In genomic region chr7:65444211-65444842, GRCh38 we compare ENCODE assay signal across 26 cellular contexts.
DNase-seq lines count a peak whose midpoint lies in the region; ATAC-seq, FAIRE-seq and TF ChIP-seq lines count a peak whose summit lies in the region.
"Had no signal": no experiment of that assay in that cellular context is flagged by ENCODE, and none has a peak within 500 bp of the region (broad histone marks: within the 10 kb centered on the region; RNA-seq: fewer than 3 reads in every experiment).

No MANE protein-coding gene starts in this region.

- no peak overlapping the region for H3K27ac Mint-ChIP-seq in stimulated activated memory B cell treated with anti-CD40 and anti-IgM and Interleukin-4, amounts not matched to agents 10 μg/mL and 1 μg/mL and 100 μg/mL, for 72 hours
- H3K27ac Mint-ChIP-seq: B cell; CD4-positive, alpha-beta T cell; CD8-positive, alpha-beta T cell had no signal

- H3K4me1 Mint-ChIP-seq in stimulated activated memory B cell treated with anti-CD40 and anti-IgM and Interleukin-4, amounts not matched to agents 10 μg/mL and 1 μg/mL and 100 μg/mL, for 72 hours, result peaks cover 10% of the 10 kb centered on the region

- no peak overlapping the region for H3K4me3 Mint-ChIP-seq in stimulated activated memory B cell treated with anti-CD40 and anti-IgM and Interleukin-4, amounts not matched to agents 10 μg/mL and 1 μg/mL and 100 μg/mL, for 72 hours
- H3K4me3 Mint-ChIP-seq: B cell; CD4-positive, alpha-beta T cell; CD8-positive, alpha-beta T cell had no signal

- no peaks in the 10 kb centered on the region for H3K27me3 Mint-ChIP-seq in stimulated activated memory B cell treated with anti-CD40 and anti-IgM and Interleukin-4, amounts not matched to agents 10 μg/mL and 1 μg/mL and 100 μg/mL, for 72 hours
- H3K27me3 Mint-ChIP-seq: B cell had no signal

- no peak overlapping the region for H3K4me3 ChIP-seq in brain microvascular endothelial cell (ENCODE audit: low read depth, low read length)
- H3K4me3 ChIP-seq in keratinocyte (ENCODE audit: control insufficient read depth in 2 of 3, extremely low read depth in 1 of 3, insufficient read depth in 2 of 3, low read depth in 1 of 3, low read length in 3 of 3), result no peak overlapping the region
- no peak overlapping the region for H3K4me3 ChIP-seq in left ventricle myocardium inferior
- H3K4me3 ChIP-seq: A549; BLaER1 treated with 17β-estradiol and CSF1 and Interleukin-3, amounts not matched to agents 10 nM and 100 nM; GM12878 had no signal

- in situ Hi-C loops in brain microvascular endothelial cell (cut with HindIII; ENCODE audit: low pct_ligation_motif_present, low sequenced_read_pairs), result no loop called here

- dilution Hi-C loops in keratinocyte (cut with MboI; ENCODE audit: extremely low pct_ligation_motif_present, low sequenced_read_pairs), result no loop called here

- peak; percentile 58 for DNase-seq in DMS53 (lab: John Stamatoyannopoulos, UW)
- DNase-seq in DMS53 treated with DMSO at 0.1 percent for 48 hours (lab: John Stamatoyannopoulos, UW; ENCODE audit: unreplicated experiment), result no peak
- DNase-seq in COLO829 (ENCODE audit: low spot score), result peak; percentile 33
- DNase-seq in brain microvascular endothelial cell, result no peak
- no peak for DNase-seq in keratinocyte (ENCODE audit: low read depth, low spot score)
- DNase-seq in left ventricle myocardium inferior, result no peak
- DNase-seq: AML-193; CD4-positive, alpha-beta T cell; CD8-positive, alpha-beta T cell; COR-L47; DMS 273 treated with DMSO at 0.1 percent for 48 hours; DMS79; DND-41; EL; GDM1 had no signal

- peak; percentile 65 for FAIRE-seq in keratinocyte (lab: Jason Lieb, UNC)
- FAIRE-seq: GM12878, GM12892, GM18507, GM19239 had no signal

- H3K27me3 ChIP-seq in brain microvascular endothelial cell (replicated peaks) (no peaks in the 10 kb centered on the region), keratinocyte (ENCODE audit: control insufficient read depth, extremely low read depth, insufficient read depth, low read length) (no peaks in the 10 kb centered on the region), left ventricle myocardium inferior (ENCODE audit: low read depth) (peaks cover 6% of the 10 kb centered on the region)
- H3K27me3 ChIP-seq: BLaER1 treated with 17β-estradiol and CSF1 and Interleukin-3, amounts not matched to agents 10 nM and 100 nM had no signal

- no peak for TF ChIP-seq CTCF in brain microvascular endothelial cell (IDR thresholded peaks at IDR 0.05; ENCODE audit: low read depth, low read length, missing control alignments)
- no peak for TF ChIP-seq CTCF in keratinocyte (optimal IDR thresholded peaks at IDR 0.05 in 1 of 3, IDR thresholded peaks at IDR 0.05 in 1 of 3, conservative IDR thresholded peaks at IDR 0.05 in 1 of 3; ENCODE audit: extremely low read depth in 1 of 3, insufficient read depth in 2 of 3, low read length in 3 of 3)
- TF ChIP-seq CTCF in left ventricle myocardium inferior (IDR thresholded peaks at IDR 0.05; ENCODE audit: borderline replicate concordance), result no peak

- H4K20me1 ChIP-seq in keratinocyte (ENCODE audit: control insufficient read depth, extremely low read depth, insufficient read depth, low read length), result no peaks in the 10 kb centered on the region
- H4K20me1 ChIP-seq: BLaER1 treated with 17β-estradiol and CSF1 and Interleukin-3, amounts not matched to agents 10 nM and 100 nM had no signal

- ATAC-seq in stimulated activated memory B cell treated with anti-CD40 and anti-IgM and Interleukin-4, amounts not matched to agents 10 μg/mL and 1 μg/mL and 100 μg/mL, for 72 hours, result no peak
- ATAC-seq in GM18870 (IDR thresholded peaks at IDR 0.05; ENCODE audit: unreplicated experiment), result no peak
- ATAC-seq: A549; CD8-positive, alpha-beta T cell; GM12878 had no signal

- no peak overlapping the region for H2AFZ ChIP-seq in keratinocyte (ENCODE audit: control insufficient read depth, low read length)

- H3K36me3 Mint-ChIP-seq in stimulated activated memory B cell treated with anti-CD40 and anti-IgM and Interleukin-4, amounts not matched to agents 10 μg/mL and 1 μg/mL and 100 μg/mL, for 72 hours, result peaks cover 7% of the 10 kb centered on the region
- H3K36me3 Mint-ChIP-seq: CD8-positive, alpha-beta T cell had no signal

- no peaks in the 10 kb centered on the region for H3K36me3 ChIP-seq in brain microvascular endothelial cell (replicated peaks)
- no peaks in the 10 kb centered on the region for H3K36me3 ChIP-seq in keratinocyte (ENCODE audit: control insufficient read depth in 2 of 2, extremely low read depth in 1 of 2, insufficient read depth in 2 of 2, low read length in 2 of 2)
- H3K36me3 ChIP-seq in left ventricle myocardium inferior, result no peaks in the 10 kb centered on the region
- H3K36me3 ChIP-seq: BLaER1 treated with 17β-estradiol and CSF1 and Interleukin-3, amounts not matched to agents 10 nM and 100 nM had no signal

- intact Hi-C loops in left ventricle myocardium inferior (cut with micrococcal nuclease), result no loop called here

- H3K9ac ChIP-seq in keratinocyte (ENCODE audit: control insufficient read depth, extremely low read depth, insufficient read depth, low read length), result no peak overlapping the region
- H3K9ac ChIP-seq: BLaER1 treated with 17β-estradiol and CSF1 and Interleukin-3, amounts not matched to agents 10 nM and 100 nM had no signal

- no peaks in the 10 kb centered on the region for H3K9me1 ChIP-seq in keratinocyte (ENCODE audit: control insufficient read depth, extremely low read depth, insufficient read depth, low read length)

- H3K4me2 ChIP-seq in keratinocyte (ENCODE audit: control insufficient read depth, extremely low read depth, insufficient read depth, low read depth, low read length), result no peak overlapping the region
- H3K4me2 ChIP-seq: A549; BLaER1 treated with 17β-estradiol and CSF1 and Interleukin-3, amounts not matched to agents 10 nM and 100 nM had no signal

- peaks cover 6% of the 10 kb centered on the region for H3K9me3 Mint-ChIP-seq in stimulated activated memory B cell treated with anti-CD40 and anti-IgM and Interleukin-4, amounts not matched to agents 10 μg/mL and 1 μg/mL and 100 μg/mL, for 72 hours
- H3K9me3 Mint-ChIP-seq: CD8-positive, alpha-beta T cell had no signal

- H3K79me2 ChIP-seq in keratinocyte (ENCODE audit: control insufficient read depth, insufficient read depth, low read length), result no peaks in the 10 kb centered on the region

- peak overlapping the region; percentile 3 for H3K27ac ChIP-seq in brain microvascular endothelial cell
- H3K27ac ChIP-seq in keratinocyte (ENCODE audit: control insufficient read depth, insufficient read depth, low read length), result no peak overlapping the region
- H3K27ac ChIP-seq in left ventricle myocardium inferior (replicated peaks), result no peak overlapping the region
- H3K27ac ChIP-seq: 22Rv1; A549; BLaER1 treated with 17β-estradiol and CSF1 and Interleukin-3, amounts not matched to agents 10 nM and 100 nM; C4-2B had no signal

- H3K9me3 ChIP-seq in keratinocyte (ENCODE audit: control insufficient read depth, low read depth, low read length) (no peaks in the 10 kb centered on the region), left ventricle myocardium inferior (replicated peaks) (peaks cover 10% of the 10 kb centered on the region)

- H3K4me1 ChIP-seq in keratinocyte (ENCODE audit: control insufficient read depth, extremely low read depth, insufficient read depth, low read length), result peaks cover 28% of the 10 kb centered on the region
- peaks cover 7% of the 10 kb centered on the region for H3K4me1 ChIP-seq in left ventricle myocardium inferior
- H3K4me1 ChIP-seq: A549 had no signal

Comparison
In these comparisons a context has a peak if more than half of its experiments do, and no peak if none do; other contexts are left out.
1. DNase-seq: peak in DMS53 (single experiment) and COLO829 (single experiment); none in DMS53 treated with DMSO at 0.1 percent for 48 hours (single experiment), brain microvascular endothelial cell (single experiment), keratinocyte (single experiment) and left ventricle myocardium inferior (single experiment).